ENCODE assay signal across 10 cellular contexts in the genomic region with DNA sequence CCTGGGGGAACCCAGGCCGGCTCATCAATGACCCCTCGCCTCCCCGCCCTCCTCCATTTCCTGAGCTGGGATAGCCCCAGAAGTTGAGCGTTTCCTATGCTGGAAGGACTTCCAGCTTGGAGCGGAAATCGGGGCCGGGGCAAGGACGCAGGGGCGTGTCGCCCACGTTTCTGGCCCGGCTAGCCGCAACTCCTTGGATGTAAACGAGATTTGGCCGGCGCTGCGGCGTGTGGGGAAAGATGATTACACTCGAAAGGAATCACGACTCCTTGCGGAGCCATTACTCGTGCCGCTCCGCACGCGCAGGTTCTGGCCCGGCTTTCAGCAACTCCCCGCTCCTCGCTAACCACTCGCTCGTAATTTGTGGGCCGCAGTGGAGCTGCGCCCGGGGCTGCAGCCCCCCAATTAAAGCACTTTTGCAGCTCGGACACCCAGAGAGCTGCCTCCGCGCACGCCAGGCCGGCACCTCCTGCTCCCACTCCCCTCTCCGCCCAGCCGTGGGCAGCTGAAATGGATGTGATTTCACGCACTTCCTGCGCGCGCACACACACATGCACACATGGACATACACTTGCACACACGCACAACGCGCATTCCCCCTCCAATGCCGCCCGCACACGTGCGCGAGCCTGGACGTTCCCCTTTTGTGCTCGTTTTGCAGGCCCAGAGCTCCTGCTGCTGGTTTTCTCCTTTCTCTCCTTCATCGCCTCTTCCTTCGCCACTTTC. TPM values are rescaled to one million over a fixed set of nuclear protein-coding genes. Genes with fewer than 3 reads are reported as not detected.
DNase-seq lines count a peak whose midpoint lies in the region; ATAC-seq and TF ChIP-seq lines count a peak whose summit lies in the region.
"Had no signal": no experiment of that assay in that cellular context is flagged by ENCODE, and none has a peak within 500 bp of the region (broad histone marks: within the 10 kb centered on the region; RNA-seq: fewer than 3 reads in every experiment).

No MANE protein-coding gene starts in this region.

- no peaks in the 10 kb centered on the region for H3K36me3 Mint-ChIP-seq in memory B cell

- DNase-seq in heart left ventricle (no peak), right atrium auricular region (ENCODE audit: low spot score) (no peak), caudate nucleus (lab: John Stamatoyannopoulos, UW) (peak in 1 of 61 donors; percentile 65), memory B cell (ENCODE audit: low spot score in 2 of 2) (no peak), upper lobe of left lung (peak in 1 of 2 donors; percentile 75), thyroid gland (no peak), middle frontal gyrus (ENCODE audit: extremely low spot score, low spot score) (no peak)
- DNase-seq: sigmoid colon had no signal

- H3K9me3 ChIP-seq in heart left ventricle (no peaks in the 10 kb centered on the region), right atrium auricular region (no peaks in the 10 kb centered on the region), upper lobe of left lung (no peaks in the 10 kb centered on the region), thyroid gland (no peaks in the 10 kb centered on the region)
- H3K9me3 ChIP-seq: sigmoid colon had no signal

- intact Hi-C loops in heart left ventricle (cut with DNase I), result no loop called here
- intact Hi-C loops in thyroid gland (cut with DNase I), result loop anchor here (5.0 kb wide), 1 partner anchor 41 kb away; no protein-coding TSS in a partner anchor

- H3K4me1 ChIP-seq in heart left ventricle, result peaks cover 7 to 42% (median 27%) of the 10 kb centered on the region in 12 donors
- H3K4me1 ChIP-seq in right atrium auricular region, result peaks cover 0 to 33% of the 10 kb centered on the region in 2 donors
- H3K4me1 ChIP-seq in upper lobe of left lung, result peaks cover 23 to 36% (median 33%) of the 10 kb centered on the region in 4 donors
- peaks cover 27 to 33% of the 10 kb centered on the region in 2 donors for H3K4me1 ChIP-seq in thyroid gland

- peaks cover 4% of the 10 kb centered on the region for H3K4me1 Mint-ChIP-seq in memory B cell

- TF ChIP-seq CTCF in heart left ventricle (IDR thresholded peaks at IDR 0.05) (no peak), right atrium auricular region (IDR thresholded peaks at IDR 0.05) (no peak), upper lobe of left lung (IDR thresholded peaks at IDR 0.05) (no peak), thyroid gland (IDR thresholded peaks at IDR 0.05) (no peak)

- peaks cover 2% of the 10 kb centered on the region for H3K9me3 Mint-ChIP-seq in memory B cell
- H3K9me3 Mint-ChIP-seq: T-helper 1 cell treated with Interleukin-12 subunit alpha and Interleukin-12 subunit beta and Interleukin-4 antibody, amounts not matched to agents 30 μg/mL and 1 μg/mL, for 36 hours had no signal

- peak in 2 of 4 donors; percentile 26 to 44 for ATAC-seq in heart left ventricle
- ATAC-seq in memory B cell (ENCODE audit: low read depth), result no peak
- peak in 1 of 2 donors; percentile 58 for ATAC-seq in upper lobe of left lung (ENCODE audit: low FRiP score in 2 of 2)
- no peak for ATAC-seq in HG03025 (IDR thresholded peaks at IDR 0.05; ENCODE audit: low FRiP score, unreplicated experiment)

- H3K27ac ChIP-seq in heart left ventricle (no peak overlapping the region), right atrium auricular region (no peak overlapping the region), caudate nucleus (ENCODE audit: low read depth, low read length) (peak overlapping the region; percentile 58), upper lobe of left lung (no peak overlapping the region), thyroid gland (no peak overlapping the region)
- H3K27ac ChIP-seq: sigmoid colon had no signal

- peaks cover 52 to 98% (median 80%) of the 10 kb centered on the region in 9 donors for H3K27me3 ChIP-seq in heart left ventricle
- peaks cover 51 to 53% of the 10 kb centered on the region in 2 donors for H3K27me3 ChIP-seq in right atrium auricular region
- H3K27me3 ChIP-seq in upper lobe of left lung, result peaks cover 0 to 52% (median 26%) of the 10 kb centered on the region in 4 donors
- peaks cover 59% of the 10 kb centered on the region for H3K27me3 ChIP-seq in thyroid gland

- H3K36me3 ChIP-seq in heart left ventricle (no peaks in the 10 kb centered on the region), right atrium auricular region (no peaks in the 10 kb centered on the region), upper lobe of left lung (no peaks in the 10 kb centered on the region), thyroid gland (no peaks in the 10 kb centered on the region)
- H3K36me3 ChIP-seq: sigmoid colon had no signal

- 2 to 3% (median 3%) methylated on average over 39 to 57 of the region's 57 CpGs for WGBS in heart left ventricle, 4 donors
- 3 to 11% methylated on average over 38 to 43 of the region's 57 CpGs for WGBS in upper lobe of left lung, 2 donors
- WGBS in thyroid gland, 2 donors, result 4 to 8% methylated on average over 16 to 56 of the region's 57 CpGs

- TF ChIP-seq EP300 in upper lobe of left lung (IDR thresholded peaks at IDR 0.05), result no peak

- peak overlapping the region in 11 of 12 donors; percentile 6 to 36 (median 18) for H3K4me3 ChIP-seq in heart left ventricle
- peak overlapping the region in 1 of 2 donors; percentile 23 for H3K4me3 ChIP-seq in right atrium auricular region
- peak overlapping the region in 3 of 4 donors; percentile 15 to 44 (median 22) for H3K4me3 ChIP-seq in upper lobe of left lung
- H3K4me3 ChIP-seq in thyroid gland (replicated peaks in 1 of 3), result no peak overlapping the region

- no peak overlapping the region for H3K4me3 Mint-ChIP-seq in memory B cell
- H3K4me3 Mint-ChIP-seq: T-helper 1 cell treated with Interleukin-12 subunit alpha and Interleukin-12 subunit beta and Interleukin-4 antibody, amounts not matched to agents 30 μg/mL and 1 μg/mL, for 36 hours had no signal

- H3K27ac Mint-ChIP-seq in memory B cell, result peak overlapping the region; percentile 7

- TF ChIP-seq POLR2A in heart left ventricle (IDR thresholded peaks at IDR 0.05), result no peak
- TF ChIP-seq POLR2A in upper lobe of left lung (IDR thresholded peaks at IDR 0.05), result no peak
- no peak for TF ChIP-seq POLR2A in thyroid gland (IDR thresholded peaks at IDR 0.05)

- peaks cover 23% of the 10 kb centered on the region for H3K27me3 Mint-ChIP-seq in memory B cell

RNA-seq across cellular contexts. Expression of a gene that starts 15.7 kb away (rescaled TPM):
- total RNA-seq in heart left ventricle, result not detected
- polyA plus RNA-seq in heart left ventricle, result not detected
- not detected for total RNA-seq in right atrium auricular region
- total RNA-seq in upper lobe of left lung, result under 1 TPM in 1 of 6 donors, not detected in 5; 0.07 TPM
- not detected for total RNA-seq in thyroid gland
- total RNA-seq: sigmoid colon had no signal
- polyA plus RNA-seq: sigmoid colon had no signal

RNA-seq across cellular contexts. Expression of a gene that starts 25.7 kb away (rescaled TPM):
- total RNA-seq in heart left ventricle (not detected), right atrium auricular region (under 1 TPM in 1 of 2 donors, not detected in 1; 0.08 TPM), upper lobe of left lung (under 1 TPM in 2 of 6 donors, not detected in 4; 0.69 to 0.84 TPM), thyroid gland (not detected)
- not detected for polyA plus RNA-seq in heart left ventricle
- total RNA-seq: sigmoid colon had no signal

Comparison
In these comparisons a context has a peak if more than half of its experiments do, and no peak if none do; other contexts are left out.
1. H3K4me3 ChIP-seq: peak in heart left ventricle (11 of 12) and upper lobe of left lung (3 of 4); none in thyroid gland (0 of 3).